In genomic region chr7:36227223-36227622, GRCh38 we compare ENCODE assay signal across 9 cellular contexts.
DNase-seq lines count a peak whose midpoint lies in the region; ATAC-seq, FAIRE-seq and TF ChIP-seq lines count a peak whose summit lies in the region.
"Had no signal": no experiment of that assay in that cellular context is flagged by ENCODE, and none has a peak within 500 bp of the region (broad histone marks: within the 10 kb centered on the region; RNA-seq: fewer than 3 reads in every experiment).

No MANE protein-coding gene starts in this region.

- FAIRE-seq in H1 (lab: Jason Lieb, UNC), result peak; percentile 28

- H2BK120ac ChIP-seq in H1 (replicated peaks; ENCODE audit: low read depth, low read length), result no peak overlapping the region

- H3K23ac ChIP-seq in H1 (ENCODE audit: insufficient read length), result no peak overlapping the region

- H3K23me2 ChIP-seq in H1 (ENCODE audit: low read depth, low read length), result no peaks in the 10 kb centered on the region

- H3K4me1 ChIP-seq in H1 (replicated peaks in 1 of 4; ENCODE audit: control insufficient read depth in 3 of 4, insufficient read depth in 4 of 4, low read length in 3 of 4) (no peaks in the 10 kb centered on the region; a peak in 1 of 7 replicates), left lung (peaks cover 0 to 9% of the 10 kb centered on the region in 2 donors), upper lobe of left lung (peaks cover 0 to 9% (median 4%) of the 10 kb centered on the region in 4 donors)
- H3K4me1 ChIP-seq: parathyroid adenoma had no signal

- no peak for TF ChIP-seq RAD21 in H1 (IDR thresholded peaks at IDR 0.05 in 1 of 2, conservative IDR thresholded peaks at IDR 0.05 in 1 of 2; ENCODE audit: low read depth in 2 of 2, low read length in 2 of 2)

- no peak overlapping the region for H4K5ac ChIP-seq in H1 (ENCODE audit: insufficient read length, low read depth, low read length)

- no peak overlapping the region for H2BK20ac ChIP-seq in H1 (ENCODE audit: low read length)

- no peak overlapping the region for H3K18ac ChIP-seq in H1 (ENCODE audit: extremely low read depth, low read length)

- CTCF ChIA-PET in H1 (lab: Charles Lee; ENCODE audit: partially characterized antibody), result interaction anchor here (0.5 to 1.0 kb wide), 6 partner anchors 38 to 94 kb away, joined by 3 to 4 read pairs (median 3); no protein-coding TSS in a partner anchor
- CTCF ChIA-PET in activated CD4-positive, alpha-beta T cell treated with anti-CD3 and anti-CD28 coated beads for 36 hours (lab: Charles Lee), result no interaction called here

- H2BK5ac ChIP-seq in H1 (ENCODE audit: low read depth, low read length), result no peak overlapping the region

- H3K27ac ChIP-seq in H1 (ENCODE audit: low read depth, low read length) (no peak overlapping the region), left lung (peak overlapping the region in 1 of 2 donors; percentile 14), upper lobe of left lung (no peak overlapping the region)
- H3K27ac ChIP-seq: parathyroid adenoma had no signal

- no peak overlapping the region for H4K8ac ChIP-seq in H1 (ENCODE audit: extremely low read depth, insufficient read depth, low read length)

- no peak overlapping the region for H2AK5ac ChIP-seq in H1 (ENCODE audit: low read depth, low read length)

- no peak overlapping the region for H3K27ac Mint-ChIP-seq in activated CD4-positive, alpha-beta T cell treated with anti-CD3 and anti-CD28 coated beads for 36 hours
- H3K27ac Mint-ChIP-seq: T-helper 2 cell treated with Interferon-gamma antibody and Interleukin-4, amounts not matched to agents 5 μg/mL and 100 μg/mL, for 36 hours had no signal

- ATAC-seq in left lung, result peak; percentile 47
- ATAC-seq in upper lobe of left lung (ENCODE audit: low FRiP score in 2 of 2), result peak; percentile 74 to 75
- ATAC-seq in GM21825 (IDR thresholded peaks at IDR 0.05; ENCODE audit: unreplicated experiment), result no peak
- no peak for ATAC-seq in activated CD4-positive, alpha-beta T cell treated with anti-CD3 and anti-CD28 coated beads for 36 hours

- no peak overlapping the region for H3K56ac ChIP-seq in H1 (replicated peaks; ENCODE audit: insufficient read length, low read depth, low read length)

- no peak overlapping the region for H3K14ac ChIP-seq in H1 (ENCODE audit: insufficient read length)

- H3K27me3 Mint-ChIP-seq in activated CD4-positive, alpha-beta T cell treated with anti-CD3 and anti-CD28 coated beads for 36 hours, result no peaks in the 10 kb centered on the region

- H3K79me2 ChIP-seq in H1 (ENCODE audit: control insufficient read depth in 1 of 2, insufficient read depth in 2 of 2, low read length in 2 of 2), result no peaks in the 10 kb centered on the region
- H3K79me2 ChIP-seq: parathyroid adenoma had no signal

- no peaks in the 10 kb centered on the region for H3K36me3 Mint-ChIP-seq in activated CD4-positive, alpha-beta T cell treated with anti-CD3 and anti-CD28 coated beads for 36 hours (ENCODE audit: low read depth)

- no peaks in the 10 kb centered on the region for H4K20me1 ChIP-seq in H1 (replicated peaks in 1 of 2; ENCODE audit: control insufficient read depth in 1 of 2, insufficient read depth in 2 of 2, low read length in 2 of 2)

- H3K79me1 ChIP-seq in H1 (ENCODE audit: low read depth, low read length), result no peaks in the 10 kb centered on the region

- WGBS in H1 (ENCODE audit: extremely low coverage in 1 of 2, insufficient coverage in 1 of 2, insufficient read length in 1 of 2, insufficient replicate concordance in 2 of 2, low coverage in 1 of 2, low lambda C conversion rate in 2 of 2, missing lambda C conversion rate in 1 of 2), 2 experiments, result 82% methylated on average over 5 of the region's 5 CpGs; no CpG with 5 or more reads in 1 of the 2 experiments
- WGBS in upper lobe of left lung, 2 donors, result 58 to 77% methylated on average over 5 of the region's 5 CpGs

- no peak overlapping the region for H4K91ac ChIP-seq in H1 (replicated peaks; ENCODE audit: insufficient read length, low read length)

- H3K4me3 ChIP-seq in HFF-Myc (replicated peaks; ENCODE audit: low read depth, low read length) (no peak overlapping the region), H1 (ENCODE audit: extremely low read depth in 1 of 4, insufficient read depth in 2 of 4, low read depth in 3 of 4, low read length in 4 of 4) (no peak overlapping the region), left lung (no peak overlapping the region), upper lobe of left lung (no peak overlapping the region)

- TF ChIP-seq EP300 in H1 (IDR thresholded peaks at IDR 0.05; ENCODE audit: borderline replicate concordance in 1 of 2, low read depth in 2 of 2, low read length in 2 of 2) (no peak), upper lobe of left lung (IDR thresholded peaks at IDR 0.05) (no peak)

- no peaks in the 10 kb centered on the region for H3K27me3 ChIP-seq in H1 (replicated peaks in 1 of 4; ENCODE audit: control insufficient read depth in 3 of 4, extremely low read depth in 1 of 4, insufficient read depth in 3 of 4, low read length in 3 of 4)
- no peaks in the 10 kb centered on the region for H3K27me3 ChIP-seq in left lung
- H3K27me3 ChIP-seq in upper lobe of left lung, result no peaks in the 10 kb centered on the region

- no peak overlapping the region for H3K4ac ChIP-seq in H1 (replicated peaks; ENCODE audit: insufficient read length, low read depth, low read length)

- intact Hi-C loops in left lung (cut with DNase I), result no loop called here
- intact Hi-C loops in activated CD4-positive, alpha-beta T cell treated with anti-CD3 and anti-CD28 coated beads for 36 hours (cut with DNase I, micrococcal nuclease), result no loop called here

- no peaks in the 10 kb centered on the region for H3K9me3 ChIP-seq in H1 (ENCODE audit: insufficient read depth in 2 of 2, low read depth in 1 of 2, low read length in 1 of 2)
- H3K9me3 ChIP-seq in left lung, result no peaks in the 10 kb centered on the region
- H3K9me3 ChIP-seq in upper lobe of left lung, result no peaks in the 10 kb centered on the region

- H3K9ac ChIP-seq in H1 (replicated peaks in 1 of 4; ENCODE audit: extremely low read depth in 1 of 4, low read depth in 3 of 4, low read length in 3 of 4), result no peak overlapping the region
- H3K9ac ChIP-seq: parathyroid adenoma had no signal

- H3K9me3 Mint-ChIP-seq in activated CD4-positive, alpha-beta T cell treated with anti-CD3 and anti-CD28 coated beads for 36 hours (ENCODE audit: low read depth), result no peaks in the 10 kb centered on the region
- H3K9me3 Mint-ChIP-seq: T-helper 2 cell treated with Interferon-gamma antibody and Interleukin-4, amounts not matched to agents 5 μg/mL and 100 μg/mL, for 36 hours had no signal

- DNase-seq in HFF-Myc (ENCODE audit: extremely low read depth, low read depth) (peak; percentile 38), H1 (ENCODE audit: low read depth in 1 of 2, low spot score in 2 of 2) (no peak), left lung (no peak), upper lobe of left lung (no peak), foreskin melanocyte (no peak)
- DNase-seq in activated CD4-positive, alpha-beta T cell treated with anti-CD3 and anti-CD28 coated beads for 36 hours, result no peak

- H3K4me1 Mint-ChIP-seq in activated CD4-positive, alpha-beta T cell treated with anti-CD3 and anti-CD28 coated beads for 36 hours, result no peaks in the 10 kb centered on the region

- H3K4me3 Mint-ChIP-seq in activated CD4-positive, alpha-beta T cell treated with anti-CD3 and anti-CD28 coated beads for 36 hours, result no peak overlapping the region
- H3K4me3 Mint-ChIP-seq: T-helper 2 cell treated with Interferon-gamma antibody and Interleukin-4, amounts not matched to agents 5 μg/mL and 100 μg/mL, for 36 hours had no signal

- no peak overlapping the region for H2BK12ac ChIP-seq in H1 (ENCODE audit: low read depth, low read length)

- no peak overlapping the region for H2BK15ac ChIP-seq in H1 (ENCODE audit: low read length)

- no peaks in the 10 kb centered on the region for H3K36me3 ChIP-seq in H1 (ENCODE audit: control insufficient read depth in 2 of 4, insufficient read depth in 4 of 4, low read length in 3 of 4)
- no peaks in the 10 kb centered on the region for H3K36me3 ChIP-seq in left lung
- no peaks in the 10 kb centered on the region for H3K36me3 ChIP-seq in upper lobe of left lung

- H2AFZ ChIP-seq in H1 (ENCODE audit: low read length), result no peak overlapping the region
- H2AFZ ChIP-seq: parathyroid adenoma had no signal

- POLR2A ChIA-PET in H1 (lab: Charles Lee; ENCODE audit: partially characterized antibody), result no interaction called here
- POLR2A ChIA-PET in activated CD4-positive, alpha-beta T cell treated with anti-CD3 and anti-CD28 coated beads for 36 hours (lab: Charles Lee), result no interaction called here

- no peak for TF ChIP-seq CTCF in HFF-Myc (IDR thresholded peaks at IDR 0.05; ENCODE audit: low read depth, low read length, missing control alignments)
- no peak for TF ChIP-seq CTCF in H1 (IDR thresholded peaks at IDR 0.05; ENCODE audit: control extremely low read depth in 1 of 3, insufficient read depth in 1 of 3, low read depth in 1 of 3, low read length in 3 of 3)
- no peak for TF ChIP-seq CTCF in left lung (IDR thresholded peaks at IDR 0.05)
- TF ChIP-seq CTCF in upper lobe of left lung (IDR thresholded peaks at IDR 0.05), result no peak

- H3K4me2 ChIP-seq in H1 (ENCODE audit: insufficient read depth in 1 of 2, low read depth in 2 of 2, low read length in 2 of 2), result no peak overlapping the region

- no peak for TF ChIP-seq POLR2A in H1 (IDR thresholded peaks at IDR 0.05; ENCODE audit: control extremely low read depth in 1 of 2, low read depth in 2 of 2, low read length in 2 of 2)
- no peak for TF ChIP-seq POLR2A in upper lobe of left lung (IDR thresholded peaks at IDR 0.05)

TF ChIP-seq in H1, 55 proteins besides CTCF, POLR2A, EP300 and RAD21 (continues in another document):
- TF ChIP-seq GTF2F1 (IDR thresholded peaks at IDR 0.05; ENCODE audit: borderline replicate concordance, low read depth, low read length), result no peak

Comparison
In these comparisons a context has a peak if more than half of its experiments do, and no peak if none do; other contexts are left out.
1. ATAC-seq: peak in left lung (single experiment) and upper lobe of left lung (2 of 2); none in GM21825 (single experiment) and activated CD4-positive, alpha-beta T cell treated with anti-CD3 and anti-CD28 coated beads for 36 hours (single experiment).